In the genomic region with DNA sequence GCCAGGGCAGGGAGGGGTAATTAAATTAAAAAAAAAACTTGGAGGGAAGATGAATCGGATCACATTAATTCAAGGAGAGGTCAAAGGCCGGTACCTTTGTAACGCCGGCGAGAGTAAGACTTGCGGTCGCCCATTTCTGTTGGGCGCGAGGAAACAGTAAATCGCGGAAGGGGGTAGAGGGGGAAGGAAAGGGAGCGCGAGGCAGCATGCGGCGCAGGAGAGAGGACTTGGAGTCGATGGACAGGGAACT, we compare ENCODE assay signal across 8 cellular contexts. TPM values are rescaled to one million over a fixed set of nuclear protein-coding genes. Genes with fewer than 3 reads are reported as not detected.
DNase-seq lines count a peak whose midpoint lies in the region; ATAC-seq, FAIRE-seq and TF ChIP-seq lines count a peak whose summit lies in the region.

No MANE protein-coding gene starts in this region.

- H3K9me1 ChIP-seq in IMR-90 (ENCODE audit: insufficient read depth, low read length) = no peaks in the 10 kb centered on the region; the same call in 1 of the 2 replicates

- H3K79me1 ChIP-seq in IMR-90 (ENCODE audit: low read depth in 1 of 2, low read length in 2 of 2) = peaks cover 0 to 7% of the 10 kb centered on the region in 2 experiments; a peak in 2 of 4 replicates

- peaks cover 5% of the 10 kb centered on the region; the same call in 1 of the 2 replicates for H3K36me3 ChIP-seq in IMR-90 (ENCODE audit: control insufficient read depth, insufficient read depth, low read length)
- no peaks in the 10 kb centered on the region for H3K36me3 ChIP-seq in muscle layer of colon (ENCODE audit: insufficient read depth, low read length)

- 0 out of 2 replicates have a peak overlapping the region, but pooled peaks have one; percentile 55 for H2BK120ac ChIP-seq in IMR-90 (ENCODE audit: low read depth, low read length)

- POLR2A ChIA-PET in A549 (lab: Yijun Ruan, JAX) (no interaction called here), IMR-90 (lab: Charles Lee; ENCODE audit: unreplicated experiment) (interaction anchor here (1.0 kb wide), 1 partner anchor 464 kb away, joined by 4 read pairs; no protein-coding TSS in a partner anchor)

- in situ Hi-C loops in IMR-90 (cut with MboI; ENCODE audit: low sequenced_read_pairs) = loop anchor here (10.0 kb wide), 1 partner anchor 1588 kb away; a partner anchor contains a TSS

- H3K18ac ChIP-seq in IMR-90 (ENCODE audit: low read depth, low read length) = no peak overlapping the region

- TF ChIP-seq POLR2A in A549 (IDR thresholded peaks at IDR 0.05; ENCODE audit: low read length) (peak; percentile 41; the same call in 1 of the 2 replicates), IMR-90 (IDR thresholded peaks at IDR 0.05; ENCODE audit: low read depth, low read length) (peak; percentile 81)

- 0 out of 2 replicates have a peak overlapping the region, but pooled peaks have one; percentile 37 for H2BK20ac ChIP-seq in IMR-90 (ENCODE audit: low read depth, low read length)

- intact Hi-C loops in IMR-90 (cut with micrococcal nuclease) = loop anchor here (1.0 to 10.0 kb wide), 5 partner anchors 262 to 1606 kb away; a partner anchor contains a TSS

- H3K9ac ChIP-seq in IMR-90 (ENCODE audit: low read depth, low read length) (peak overlapping the region; percentile 79), muscle layer of colon (ENCODE audit: low read length) (peak overlapping the region; percentile 39)

- DNase-seq in A549 (ENCODE audit: low read depth in 1 of 2, low spot score in 1 of 2) = no peak
- no peak for DNase-seq in IMR-90
- DNase-seq in central memory CD4-positive, alpha-beta T cell = peak; percentile 56
- no peak for DNase-seq in NCI-H446 (lab: John Stamatoyannopoulos, UW)
- no peak for DNase-seq in activated gamma-delta T cell (lab: John Stamatoyannopoulos, UW)
- DNase-seq in NCI-H1930 (lab: John Stamatoyannopoulos, UW) = no peak

- no peak for TF ChIP-seq CTCF in A549 (IDR thresholded peaks at IDR 0.05)
- no peak for TF ChIP-seq CTCF in IMR-90 (conservative IDR thresholded peaks at IDR 0.05; ENCODE audit: low read depth, low read length)

- H3K4me2 ChIP-seq in A549 (peak overlapping the region; percentile 94), IMR-90 (ENCODE audit: low read depth, low read length) (peak overlapping the region; percentile 96)

- CTCF ChIA-PET in A549 (lab: Yijun Ruan, JAX) = interaction anchor here (1.5 to 7.3 kb wide), 2 partner anchors 19 to 319 kb away, joined by 4 to 127 read pairs; no protein-coding TSS in a partner anchor
- CTCF ChIA-PET in IMR-90 (lab: Yijun Ruan, JAX) = interaction anchor here (1.0 kb wide), 1 partner anchor 415 kb away, joined by 3 read pairs; no protein-coding TSS in a partner anchor

- no peak for TF ChIP-seq RAD21 in A549 (conservative IDR thresholded peaks at IDR 0.05 in 1 of 2, IDR thresholded peaks at IDR 0.05 in 1 of 2)
- no peak for TF ChIP-seq RAD21 in IMR-90 (IDR thresholded peaks at IDR 0.05; ENCODE audit: low read length)

- H3K4me3 ChIP-seq in A549 (peak overlapping the region; percentile 57), IMR-90 (ENCODE audit: insufficient read depth, low read depth, low read length) (peak overlapping the region; percentile 81), muscle layer of colon (ENCODE audit: low read depth in 1 of 2, low read length in 2 of 2) (peak overlapping the region; percentile 31 to 81)

- TF ChIP-seq EP300 in A549 (IDR thresholded peaks at IDR 0.05) = no peak

- no peak for ATAC-seq in A549
- no peak for ATAC-seq in IMR-90 (ENCODE audit: low read depth)
- no peak for ATAC-seq in HG03135 (IDR thresholded peaks at IDR 0.05; ENCODE audit: unreplicated experiment)

- H2BK5ac ChIP-seq in IMR-90 (ENCODE audit: low read depth, low read length, poor library complexity, severe bottlenecking) = peak overlapping the region; percentile 88

- peak overlapping the region; percentile 34; the same call in 1 of the 2 replicates for H3K4ac ChIP-seq in IMR-90 (ENCODE audit: low read depth, low read length)

- H4K91ac ChIP-seq in IMR-90 (ENCODE audit: insufficient read depth, low read depth, low read length) = no peak overlapping the region

- no peak overlapping the region for H3K56ac ChIP-seq in IMR-90 (ENCODE audit: extremely low read depth, insufficient read depth, low read length)

- 0 out of 2 replicates have a peak overlapping the region, but pooled peaks have one; percentile 16 for H3K14ac ChIP-seq in IMR-90 (replicated peaks; ENCODE audit: low read depth, low read length)

- 1% methylated on average over 16 of the region's 16 CpGs for WGBS in A549 (ENCODE audit: missing lambda C conversion rate)
- WGBS in IMR-90 (ENCODE audit: extremely low coverage in 2 of 2, insufficient read length in 1 of 2), 2 experiments = 0% methylated on average over 5 of the region's 16 CpGs; no CpG with 5 or more reads in 1 of the 2 experiments

- H4K5ac ChIP-seq in IMR-90 (ENCODE audit: low read depth, low read length) = no peak overlapping the region

- H2AFZ ChIP-seq in IMR-90 (replicated peaks; ENCODE audit: low read length, poor library complexity) = peak overlapping the region; percentile 76

- H2AK5ac ChIP-seq in IMR-90 (ENCODE audit: low read depth, low read length) = no peak overlapping the region

- no peak overlapping the region for H2BK15ac ChIP-seq in IMR-90 (ENCODE audit: low read depth, low read length)

- no peaks in the 10 kb centered on the region for H3K9me3 ChIP-seq in A549
- H3K9me3 ChIP-seq in IMR-90 (ENCODE audit: control insufficient read depth, insufficient read depth, low read length) = no peaks in the 10 kb centered on the region
- no peaks in the 10 kb centered on the region for H3K9me3 ChIP-seq in muscle layer of colon (ENCODE audit: low read length)

- dilution Hi-C loops in IMR-90 (cut with HindIII; ENCODE audit: low sequenced_read_pairs, unreplicated experiment) = no loop called here

- H3K27me3 ChIP-seq in IMR-90 (ENCODE audit: control insufficient read depth, insufficient read depth, low read length) = no peaks in the 10 kb centered on the region
- H3K27me3 ChIP-seq in muscle layer of colon (ENCODE audit: control insufficient read depth in 1 of 2, insufficient read depth in 2 of 2, low read length in 2 of 2) = no peaks in the 10 kb centered on the region

- no TSS peak for BruUV-seq in IMR-90 (replicated peaks; lab: Mats Ljungman, UMichigan)

- peaks cover 36% of the 10 kb centered on the region for H4K20me1 ChIP-seq in IMR-90 (ENCODE audit: insufficient read depth, low read length)

- peak overlapping the region; percentile 39 for H2AK9ac ChIP-seq in IMR-90 (replicated peaks; ENCODE audit: low read depth, low read length, poor library complexity)

- FAIRE-seq in A549 (lab: Jason Lieb, UNC) = no peak

- H4K8ac ChIP-seq in IMR-90 (ENCODE audit: low read depth in 2 of 2, low read length in 2 of 2) = no peak overlapping the region; a peak in 1 of 4 replicates

- H3K27ac ChIP-seq in A549 = peak overlapping the region; percentile 77 to 92
- peak overlapping the region; percentile 78 for H3K27ac ChIP-seq in IMR-90 (ENCODE audit: insufficient read depth, low read length)
- H3K27ac ChIP-seq in muscle layer of colon (ENCODE audit: low read depth, low read length) = peak overlapping the region; percentile 64

- no peak overlapping the region for H3K23ac ChIP-seq in IMR-90 (ENCODE audit: low read depth, low read length)

- peaks cover 22% of the 10 kb centered on the region for H3K4me1 ChIP-seq in A549
- peaks cover 2% of the 10 kb centered on the region; the same call in 1 of the 2 replicates for H3K4me1 ChIP-seq in IMR-90 (ENCODE audit: control insufficient read depth, insufficient read depth, low read length)
- peaks cover 25% of the 10 kb centered on the region for H3K4me1 ChIP-seq in muscle layer of colon (ENCODE audit: insufficient read depth, low read length)

TF ChIP-seq in A549, 52 proteins besides CTCF, POLR2A, EP300 and RAD21 (continues in another document):
- TF ChIP-seq MYC (IDR thresholded peaks at IDR 0.05; ENCODE audit: borderline replicate concordance, low read length) (peak; percentile 64; the same call in 1 of the 2 replicates), CBX8 (IDR thresholded peaks at IDR 0.05) (no peak), JUN (IDR thresholded peaks at IDR 0.05) (peak in 1 of 2 experiments; percentile 7; a peak in 1 of 5 replicates), HOXB13 (CRISPR knock-in tag; IDR thresholded peaks at IDR 0.05; ENCODE audit: low read depth) (no peak)
- TF ChIP-seq, protein P1, sequence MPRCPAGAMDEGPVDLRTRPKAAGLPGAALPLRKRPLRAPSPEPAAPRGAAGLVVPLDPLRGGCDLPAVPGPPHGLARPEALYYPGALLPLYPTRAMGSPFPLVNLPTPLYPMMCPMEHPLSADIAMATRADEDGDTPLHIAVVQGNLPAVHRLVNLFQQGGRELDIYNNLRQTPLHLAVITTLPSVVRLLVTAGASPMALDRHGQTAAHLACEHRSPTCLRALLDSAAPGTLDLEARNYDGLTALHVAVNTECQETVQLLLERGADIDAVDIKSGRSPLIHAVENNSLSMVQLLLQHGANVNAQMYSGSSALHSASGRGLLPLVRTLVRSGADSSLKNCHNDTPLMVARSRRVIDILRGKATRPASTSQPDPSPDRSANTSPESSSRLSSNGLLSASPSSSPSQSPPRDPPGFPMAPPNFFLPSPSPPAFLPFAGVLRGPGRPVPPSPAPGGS (IDR thresholded peaks at IDR 0.05) = no peak

TF ChIP-seq in IMR-90, 13 proteins besides CTCF, POLR2A, EP300 and RAD21 (continues in another document):
- TF ChIP-seq FOS (IDR thresholded peaks at IDR 0.05; ENCODE audit: low read depth, low read length) (no peak), CEBPB (IDR thresholded peaks at IDR 0.05; ENCODE audit: low read depth, low read length) (no peak), BHLHE40 (IDR thresholded peaks at IDR 0.05; ENCODE audit: low read depth, low read length) (peak; percentile 47; the same call in 1 of the 2 replicates), MXI1 (IDR thresholded peaks at IDR 0.05; ENCODE audit: borderline replicate concordance, low read depth, low read length) (peak; percentile 73; the same call in 1 of the 2 replicates)
- TF ChIP-seq, protein P2, sequence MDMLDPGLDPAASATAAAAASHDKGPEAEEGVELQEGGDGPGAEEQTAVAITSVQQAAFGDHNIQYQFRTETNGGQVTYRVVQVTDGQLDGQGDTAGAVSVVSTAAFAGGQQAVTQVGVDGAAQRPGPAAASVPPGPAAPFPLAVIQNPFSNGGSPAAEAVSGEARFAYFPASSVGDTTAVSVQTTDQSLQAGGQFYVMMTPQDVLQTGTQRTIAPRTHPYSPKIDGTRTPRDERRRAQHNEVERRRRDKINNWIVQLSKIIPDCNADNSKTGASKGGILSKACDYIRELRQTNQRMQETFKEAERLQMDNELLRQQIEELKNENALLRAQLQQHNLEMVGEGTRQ (IDR thresholded peaks at IDR 0.05; ENCODE audit: low read depth, low read length) = no peak

RNA-seq across cellular contexts. Expression of a gene that starts 0.3 kb away (rescaled TPM):
- 5.3 and 7.5 TPM in 2 replicates for polyA plus RNA-seq in A549 (2011; rRNA removed)
- polyA plus RNA-seq in A549 (2012; cell fraction: cytosol; rRNA removed) = 8.5 and 10.8 TPM in 2 replicates
- 11.4 and 13.6 TPM in 2 replicates for polyA plus RNA-seq in A549 (2012; cell fraction: nucleus; rRNA removed)
- polyA plus RNA-seq in A549 (2017; fragmentation: RNase III; extraction: RNeasy Plus Mini Kit Qiagen cat#74134 plus additional on column Dnase treatment) = 5.6 to 6.1 TPM (median 6.1 TPM) in 3 replicates
- polyA minus RNA-seq in A549 (2011; rRNA and poly(A)+ RNA removed) = 13.0 and 14.7 TPM in 2 replicates
- 74.4 and 83.0 TPM in 2 replicates for total RNA-seq in IMR-90 (2012; rRNA removed)
- polyA plus RNA-seq in IMR-90 (2012; rRNA removed) = 128 and 129 TPM in 2 replicates
- 104 and 165 TPM in 2 replicates for polyA plus RNA-seq in IMR-90 (2012; cell fraction: cytosol; rRNA removed)
- polyA plus RNA-seq in IMR-90 (2012; cell fraction: nucleus; rRNA removed; ENCODE audit: low replicate concordance) = 301 and 527 TPM in 2 replicates

Comparison
In these comparisons a context has a peak if more than half of its experiments do, and no peak if none do; other contexts are left out.
1. RNA of a gene that starts 0.3 kb away (polyA plus RNA-seq): 104 to 527 TPM in IMR-90; 5.3 to 13.6 TPM in A549; every median in the first group is over 4 times any median in the second.
2. Peak in every context shown above with its lines, with median percentiles within 50 percentile points of each other: H3K27ac ChIP-seq and H3K4me3 ChIP-seq.